Comparison of ENCODE assay signal across 12 cellular contexts in the genomic region with DNA sequence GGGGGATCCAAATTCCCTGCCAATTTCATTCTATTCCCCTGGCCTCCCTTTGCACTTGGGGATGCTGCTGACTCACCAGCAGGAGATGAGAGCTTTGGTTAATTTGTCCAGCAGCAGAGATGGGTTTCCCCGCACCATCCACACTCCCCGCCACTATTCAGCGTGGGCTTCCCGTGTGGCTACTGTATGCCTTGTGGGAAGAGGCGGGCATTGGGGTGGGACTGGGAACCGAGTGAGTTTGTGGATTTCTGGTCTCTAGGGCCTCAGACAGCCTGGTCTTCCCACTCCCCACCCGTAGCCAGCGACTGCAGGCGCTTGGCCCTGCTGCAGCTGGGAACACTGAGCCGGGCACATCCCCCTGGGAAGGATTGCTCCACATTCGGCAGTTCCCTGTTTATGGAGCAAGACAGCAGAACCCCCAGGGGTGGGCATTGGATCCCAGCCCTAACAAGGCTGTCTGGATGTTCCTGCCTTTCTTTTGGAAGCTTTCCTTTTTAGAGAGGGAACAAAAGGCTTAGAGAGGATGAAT. TPM values are rescaled to one million over a fixed set of nuclear protein-coding genes. Genes with fewer than 3 reads are reported as not detected.
A peak's percentile ranks its signal among the peaks of the same experiment; 100 is the strongest.
DNase-seq lines count a peak whose midpoint lies in the region; ATAC-seq and TF ChIP-seq lines count a peak whose summit lies in the region.
"Had no signal": no experiment of that assay in that cellular context is flagged by ENCODE, and none has a peak within 500 bp of the region (broad histone marks: within the 10 kb centered on the region; RNA-seq: fewer than 3 reads in every experiment).

No MANE protein-coding gene starts in this region.

- intact Hi-C loops in vagina (cut with DNase I): no loop called here
- intact Hi-C loops in activated T-helper 2 cell treated with anti-CD3 and anti-CD28 coated beads, Interferon-gamma antibody, Interleukin-2, Interleukin-4, amounts not matched to agents 10 μg/mL and 5 μg/mL and 100 μg/mL, durations not matched to agents 14 hours and 24 hours and 36 hours (cut with micrococcal nuclease): no loop called here

- DNase-seq in WTC11 (ENCODE audit: low spot score): no peak
- DNase-seq in fibroblast of pulmonary artery (ENCODE audit: low read depth): peak; percentile 65
- DNase-seq in occipital lobe (lab: John Stamatoyannopoulos, UW): peak; percentile 36
- DNase-seq in vagina (ENCODE audit: extremely low spot score in 2 of 2): no peak
- DNase-seq in activated T-helper 2 cell treated with anti-CD3 and anti-CD28 coated beads, Interferon-gamma antibody, Interleukin-2, Interleukin-4, amounts not matched to agents 10 μg/mL and 5 μg/mL and 100 μg/mL, durations not matched to agents 14 hours and 24 hours and 36 hours (ENCODE audit: low spot score): no peak
- DNase-seq in DMS114 treated with DMSO at 0.1 percent for 48 hours (lab: John Stamatoyannopoulos, UW; ENCODE audit: unreplicated experiment): no peak
- DNase-seq: amniotic stem cell, naive B cell, NCI-H2029, SHP77 treated with DMSO at 0.1 percent for 48 hours had no signal

- ATAC-seq in WTC11 (peak; percentile 58), HG03571 (IDR thresholded peaks at IDR 0.05; ENCODE audit: unreplicated experiment) (no peak)

- H3K4me1 ChIP-seq in vagina: peaks cover 53% of the 10 kb centered on the region

- H3K36me3 Mint-ChIP-seq in WTC11: no peaks in the 10 kb centered on the region; the same call in 1 of the 2 replicates
- no peaks in the 10 kb centered on the region for H3K36me3 Mint-ChIP-seq in activated T-helper 2 cell treated with anti-CD3 and anti-CD28 coated beads, Interferon-gamma antibody, Interleukin-2, Interleukin-4, amounts not matched to agents 10 μg/mL and 5 μg/mL and 100 μg/mL, durations not matched to agents 14 hours and 24 hours and 36 hours (ENCODE audit: low read depth)
- H3K36me3 Mint-ChIP-seq: naive B cell had no signal

- TF ChIP-seq CTCF in WTC11 (IDR thresholded peaks at IDR 0.05) (no peak), fibroblast of pulmonary artery (IDR thresholded peaks at IDR 0.05; ENCODE audit: low read length, missing control alignments) (no peak), vagina (IDR thresholded peaks at IDR 0.05) (no peak)

- no peak for TF ChIP-seq POLR2A in vagina (IDR thresholded peaks at IDR 0.05)

- H3K36me3 ChIP-seq in vagina: no peaks in the 10 kb centered on the region

- H3K27me3 Mint-ChIP-seq in WTC11 (ENCODE audit: low read depth): no peaks in the 10 kb centered on the region
- H3K27me3 Mint-ChIP-seq in activated T-helper 2 cell treated with anti-CD3 and anti-CD28 coated beads, Interferon-gamma antibody, Interleukin-2, Interleukin-4, amounts not matched to agents 10 μg/mL and 5 μg/mL and 100 μg/mL, durations not matched to agents 14 hours and 24 hours and 36 hours (ENCODE audit: low read depth): peaks cover 6% of the 10 kb centered on the region

- peak overlapping the region; percentile 90 for H3K27ac ChIP-seq in vagina
- H3K27ac ChIP-seq: HL-60 had no signal

- CTCF ChIA-PET in WTC11 (lab: Charles Lee): interaction anchor here (0.7 to 2.2 kb wide), 4 partner anchors 13 to 82 kb away, joined by 3 to 6 read pairs (median 4); no protein-coding TSS in a partner anchor

- H3K27me3 ChIP-seq in vagina: no peaks in the 10 kb centered on the region

- no peaks in the 10 kb centered on the region for H3K9me3 Mint-ChIP-seq in WTC11
- H3K9me3 Mint-ChIP-seq in activated T-helper 2 cell treated with anti-CD3 and anti-CD28 coated beads, Interferon-gamma antibody, Interleukin-2, Interleukin-4, amounts not matched to agents 10 μg/mL and 5 μg/mL and 100 μg/mL, durations not matched to agents 14 hours and 24 hours and 36 hours: no peaks in the 10 kb centered on the region

- no peaks in the 10 kb centered on the region for H3K9me3 ChIP-seq in vagina

- peaks cover 42% of the 10 kb centered on the region for H3K4me1 Mint-ChIP-seq in WTC11
- peaks cover 2% of the 10 kb centered on the region for H3K4me1 Mint-ChIP-seq in activated T-helper 2 cell treated with anti-CD3 and anti-CD28 coated beads, Interferon-gamma antibody, Interleukin-2, Interleukin-4, amounts not matched to agents 10 μg/mL and 5 μg/mL and 100 μg/mL, durations not matched to agents 14 hours and 24 hours and 36 hours (ENCODE audit: low read depth)
- H3K4me1 Mint-ChIP-seq: naive B cell had no signal

- POLR2A ChIA-PET in WTC11 (lab: Charles Lee): no interaction called here

- H3K4me3 ChIP-seq in fibroblast of pulmonary artery (replicated peaks; ENCODE audit: low read depth, low read length) (no peak overlapping the region), vagina (no peak overlapping the region)

- peak overlapping the region; percentile 80 for H3K27ac Mint-ChIP-seq in WTC11
- no peak overlapping the region for H3K27ac Mint-ChIP-seq in activated T-helper 2 cell treated with anti-CD3 and anti-CD28 coated beads, Interferon-gamma antibody, Interleukin-2, Interleukin-4, amounts not matched to agents 10 μg/mL and 5 μg/mL and 100 μg/mL, durations not matched to agents 14 hours and 24 hours and 36 hours

- no peak overlapping the region for H3K4me3 Mint-ChIP-seq in WTC11
- H3K4me3 Mint-ChIP-seq in activated T-helper 2 cell treated with anti-CD3 and anti-CD28 coated beads, Interferon-gamma antibody, Interleukin-2, Interleukin-4, amounts not matched to agents 10 μg/mL and 5 μg/mL and 100 μg/mL, durations not matched to agents 14 hours and 24 hours and 36 hours (ENCODE audit: low read depth): no peak overlapping the region
- H3K4me3 Mint-ChIP-seq: naive B cell had no signal

TF ChIP-seq in WTC11, 78 proteins besides CTCF, POLR2A, EP300 and RAD21:
- TF ChIP-seq SP1 (CRISPR knock-in tag; conservative IDR thresholded peaks at IDR 0.05) (no peak), NFYB (CRISPR knock-in tag; conservative IDR thresholded peaks at IDR 0.05; ENCODE audit: low read depth) (no peak), FOXJ3 (CRISPR knock-in tag; IDR thresholded peaks at IDR 0.05; ENCODE audit: borderline replicate concordance) (no peak), USF2 (CRISPR knock-in tag; IDR thresholded peaks at IDR 0.05) (no peak), ZNF416 (CRISPR knock-in tag; IDR thresholded peaks at IDR 0.05) (no peak)
- TF ChIP-seq, protein P1, sequence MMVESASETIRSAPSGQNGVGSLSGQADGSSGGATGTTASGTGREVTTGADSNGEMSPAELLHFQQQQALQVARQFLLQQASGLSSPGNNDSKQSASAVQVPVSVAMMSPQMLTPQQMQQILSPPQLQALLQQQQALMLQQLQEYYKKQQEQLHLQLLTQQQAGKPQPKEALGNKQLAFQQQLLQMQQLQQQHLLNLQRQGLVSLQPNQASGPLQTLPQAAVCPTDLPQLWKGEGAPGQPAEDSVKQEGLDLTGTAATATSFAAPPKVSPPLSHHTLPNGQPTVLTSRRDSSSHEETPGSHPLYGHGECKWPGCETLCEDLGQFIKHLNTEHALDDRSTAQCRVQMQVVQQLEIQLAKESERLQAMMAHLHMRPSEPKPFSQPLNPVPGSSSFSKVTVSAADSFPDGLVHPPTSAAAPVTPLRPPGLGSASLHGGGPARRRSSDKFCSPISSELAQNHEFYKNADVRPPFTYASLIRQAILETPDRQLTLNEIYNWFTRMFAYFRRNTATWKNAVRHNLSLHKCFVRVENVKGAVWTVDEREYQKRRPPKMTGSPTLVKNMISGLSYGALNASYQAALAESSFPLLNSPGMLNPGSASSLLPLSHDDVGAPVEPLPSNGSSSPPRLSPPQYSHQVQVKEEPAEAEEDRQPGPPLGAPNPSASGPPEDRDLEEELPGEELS (CRISPR knock-in tag; IDR thresholded peaks at IDR 0.05): no peak
- TF ChIP-seq, protein P2, sequence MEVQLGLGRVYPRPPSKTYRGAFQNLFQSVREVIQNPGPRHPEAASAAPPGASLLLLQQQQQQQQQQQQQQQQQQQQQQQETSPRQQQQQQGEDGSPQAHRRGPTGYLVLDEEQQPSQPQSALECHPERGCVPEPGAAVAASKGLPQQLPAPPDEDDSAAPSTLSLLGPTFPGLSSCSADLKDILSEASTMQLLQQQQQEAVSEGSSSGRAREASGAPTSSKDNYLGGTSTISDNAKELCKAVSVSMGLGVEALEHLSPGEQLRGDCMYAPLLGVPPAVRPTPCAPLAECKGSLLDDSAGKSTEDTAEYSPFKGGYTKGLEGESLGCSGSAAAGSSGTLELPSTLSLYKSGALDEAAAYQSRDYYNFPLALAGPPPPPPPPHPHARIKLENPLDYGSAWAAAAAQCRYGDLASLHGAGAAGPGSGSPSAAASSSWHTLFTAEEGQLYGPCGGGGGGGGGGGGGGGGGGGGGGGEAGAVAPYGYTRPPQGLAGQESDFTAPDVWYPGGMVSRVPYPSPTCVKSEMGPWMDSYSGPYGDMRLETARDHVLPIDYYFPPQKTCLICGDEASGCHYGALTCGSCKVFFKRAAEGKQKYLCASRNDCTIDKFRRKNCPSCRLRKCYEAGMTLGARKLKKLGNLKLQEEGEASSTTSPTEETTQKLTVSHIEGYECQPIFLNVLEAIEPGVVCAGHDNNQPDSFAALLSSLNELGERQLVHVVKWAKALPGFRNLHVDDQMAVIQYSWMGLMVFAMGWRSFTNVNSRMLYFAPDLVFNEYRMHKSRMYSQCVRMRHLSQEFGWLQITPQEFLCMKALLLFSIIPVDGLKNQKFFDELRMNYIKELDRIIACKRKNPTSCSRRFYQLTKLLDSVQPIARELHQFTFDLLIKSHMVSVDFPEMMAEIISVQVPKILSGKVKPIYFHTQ (CRISPR knock-in tag; IDR thresholded peaks at IDR 0.05): no peak
- TF ChIP-seq, protein P3, sequence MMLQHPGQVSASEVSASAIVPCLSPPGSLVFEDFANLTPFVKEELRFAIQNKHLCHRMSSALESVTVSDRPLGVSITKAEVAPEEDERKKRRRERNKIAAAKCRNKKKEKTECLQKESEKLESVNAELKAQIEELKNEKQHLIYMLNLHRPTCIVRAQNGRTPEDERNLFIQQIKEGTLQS (CRISPR knock-in tag; conservative IDR thresholded peaks at IDR 0.05): no peak

RNA-seq across cellular contexts. Expression of gene KIAA1671, which starts 23.4 kb away (rescaled TPM):
- 22.0 to 26.0 TPM (median 24.0 TPM) in 3 replicates for total RNA-seq in WTC11 (2021)
- total RNA-seq in occipital lobe: 5.0 TPM
- total RNA-seq in vagina: 54.0 TPM
- total RNA-seq in activated T-helper 2 cell treated with anti-CD3 and anti-CD28 coated beads, Interferon-gamma antibody, Interleukin-2, Interleukin-4, amounts not matched to agents 10 μg/mL and 5 μg/mL and 100 μg/mL, durations not matched to agents 14 hours and 24 hours and 36 hours: 10.5 TPM in 2 replicates

RNA-seq across cellular contexts. Expression of gene LHFPL7, which starts 29.4 kb away (rescaled TPM):
- total RNA-seq in WTC11 (2021) (not detected in 3 replicates), occipital lobe (not detected), vagina (not detected)
- not detected in 2 replicates for total RNA-seq in activated T-helper 2 cell treated with anti-CD3 and anti-CD28 coated beads, Interferon-gamma antibody, Interleukin-2, Interleukin-4, amounts not matched to agents 10 μg/mL and 5 μg/mL and 100 μg/mL, durations not matched to agents 14 hours and 24 hours and 36 hours

Comparison
In these comparisons a context has a peak if more than half of its experiments do, and no peak if none do; other contexts are left out.
1. DNase-seq: peak in fibroblast of pulmonary artery (single experiment) and occipital lobe (single experiment); none in WTC11 (single experiment), vagina (0 of 2), activated T-helper 2 cell treated with anti-CD3 and anti-CD28 coated beads, Interferon-gamma antibody, Interleukin-2, Interleukin-4, amounts not matched to agents 10 μg/mL and 5 μg/mL and 100 μg/mL, durations not matched to agents 14 hours and 24 hours and 36 hours (single experiment) and DMS114 treated with DMSO at 0.1 percent for 48 hours (single experiment).